Comparison of ENCODE assay signal across 11 cellular contexts in genomic region chr1:90716552-90717355, GRCh38. TPM values are rescaled to one million over a fixed set of nuclear protein-coding genes. Genes with fewer than 3 reads are reported as not detected.
A peak's percentile ranks its signal among the peaks of the same experiment; 100 is the strongest.
DNase-seq lines count a peak whose midpoint lies in the region; ATAC-seq lines count a peak whose summit lies in the region.
"Had no signal": no experiment of that assay in that cellular context is flagged by ENCODE, and none has a peak within 500 bp of the region (broad histone marks: within the 10 kb centered on the region; RNA-seq: fewer than 3 reads in every experiment).

TSS of gene BARHL2 (minus strand) at chr1:90717302. CDS start at chr1:90717195, 107 bp downstream.

- H3K4me1 Mint-ChIP-seq in naive thymus-derived CD4-positive, alpha-beta T cell: peaks cover 0 to 45% (median 29%) of the 10 kb centered on the region in 7 donors

- H3K4me3 Mint-ChIP-seq in naive thymus-derived CD4-positive, alpha-beta T cell: peak within 1 kb of the TSS; percentile 60 to 79 (median 76)

- no peaks in the 10 kb centered on the region for H3K9me3 ChIP-seq in HAP-1
- peaks cover 0 to 24% (median 0%) of the 10 kb centered on the region in 3 experiments for H3K9me3 ChIP-seq in naive thymus-derived CD4-positive, alpha-beta T cell (ENCODE audit: control insufficient read depth in 2 of 3, low read length in 3 of 3)

- no peak within 1 kb of the TSS for H3K27ac ChIP-seq in naive thymus-derived CD4-positive, alpha-beta T cell (ENCODE audit: low read depth, low read length)
- H3K27ac ChIP-seq: epithelial cell of prostate had no signal

- peak within 1 kb of the TSS in 6 of 9 donors; percentile 25 to 87 (median 67) for H3K27ac Mint-ChIP-seq in naive thymus-derived CD4-positive, alpha-beta T cell

- intact Hi-C loops in naive thymus-derived CD4-positive, alpha-beta T cell (cut with micrococcal nuclease): loop anchor here in 1 of 2 donors (1.0 kb wide), 1 partner anchor 9 kb away; no protein-coding TSS in a partner anchor

- peaks cover 0 to 18% (median 9%) of the 10 kb centered on the region in 5 donors for H3K36me3 Mint-ChIP-seq in naive thymus-derived CD4-positive, alpha-beta T cell

- CTCF ChIA-PET in naive thymus-derived CD4-positive, alpha-beta T cell (lab: Charles Lee): no interaction called here

- H3K27me3 ChIP-seq in HAP-1 (ENCODE audit: low read depth): peaks cover 20% of the 10 kb centered on the region
- peaks cover 30 to 76% of the 10 kb centered on the region in 2 donors for H3K27me3 ChIP-seq in naive thymus-derived CD4-positive, alpha-beta T cell (ENCODE audit: control insufficient read depth in 2 of 2, insufficient read depth in 2 of 2, low read length in 2 of 2)

- no peak for ATAC-seq in naive thymus-derived CD4-positive, alpha-beta T cell
- no peak for ATAC-seq in GM21723 (IDR thresholded peaks at IDR 0.05; ENCODE audit: unreplicated experiment)
- no peak for ATAC-seq in HG03460 (IDR thresholded peaks at IDR 0.05; ENCODE audit: unreplicated experiment)
- ATAC-seq in HG02973 (IDR thresholded peaks at IDR 0.05; ENCODE audit: unreplicated experiment): no peak

- peaks cover 82 to 90% (median 87%) of the 10 kb centered on the region in 5 donors for H3K27me3 Mint-ChIP-seq in naive thymus-derived CD4-positive, alpha-beta T cell

- peak within 1 kb of the TSS; percentile 51 for H3K4me3 ChIP-seq in HAP-1
- H3K4me3 ChIP-seq in naive thymus-derived CD4-positive, alpha-beta T cell (ENCODE audit: low read length): no peak within 1 kb of the TSS

- DNase-seq in AG08396 (ENCODE audit: low spot score): peak; percentile 9
- no peak for DNase-seq in HAP-1 (ENCODE audit: low spot score in 2 of 2)
- peak; percentile 43 for DNase-seq in cerebellum (ENCODE audit: low spot score)
- DNase-seq in naive thymus-derived CD4-positive, alpha-beta T cell: no peak
- DNase-seq in DMS79 treated with DMSO at 0.1 percent for 48 hours (lab: John Stamatoyannopoulos, UW): no peak
- DNase-seq: SHP77 treated with DMSO at 0.1 percent for 48 hours; stimulated activated CD4-positive, alpha-beta T cell treated with anti-CD3 and anti-CD28 coated beads, Interleukin-2, amount 100 ng/mL, for 48 hours had no signal

- no peaks in the 10 kb centered on the region for H3K36me3 ChIP-seq in HAP-1 (replicated peaks)
- no peaks in the 10 kb centered on the region for H3K36me3 ChIP-seq in naive thymus-derived CD4-positive, alpha-beta T cell (ENCODE audit: control insufficient read depth in 2 of 3, insufficient read depth in 3 of 3, low read length in 3 of 3)

- in situ Hi-C loops in HAP-1 (cut with MboI; ENCODE audit: low sequenced_read_pairs): loop anchor here (25.0 kb wide), 2 partner anchors 246 to 446 kb away; no protein-coding TSS in a partner anchor

- POLR2A ChIA-PET in naive thymus-derived CD4-positive, alpha-beta T cell (lab: Charles Lee): no interaction called here

- peaks cover 3 to 58% (median 30%) of the 10 kb centered on the region in 11 donors for H3K9me3 Mint-ChIP-seq in naive thymus-derived CD4-positive, alpha-beta T cell

- H3K4me1 ChIP-seq in HAP-1: no peaks in the 10 kb centered on the region; the same call in 1 of the 2 replicates
- peaks cover 4 to 5% of the 10 kb centered on the region in 2 donors for H3K4me1 ChIP-seq in naive thymus-derived CD4-positive, alpha-beta T cell (ENCODE audit: control insufficient read depth in 2 of 2, insufficient read depth in 2 of 2, low read length in 2 of 2)

RNA-seq across cellular contexts. Expression of gene BARHL2, which starts in this region (rescaled TPM):
- total RNA-seq in cerebellum: 1.5 TPM
- not detected for total RNA-seq in naive thymus-derived CD4-positive, alpha-beta T cell
- polyA plus RNA-seq in naive thymus-derived CD4-positive, alpha-beta T cell: not detected

Comparison
In these comparisons a context has a peak if more than half of its experiments do, and no peak if none do; other contexts are left out.
1. DNase-seq: peak in AG08396 (single experiment) and cerebellum (single experiment); none in HAP-1 (0 of 2), naive thymus-derived CD4-positive, alpha-beta T cell (0 of 9) and DMS79 treated with DMSO at 0.1 percent for 48 hours (single experiment).